In genomic region chr2:178455947-178456346, GRCh38 we compare ENCODE assay signal across 22 cellular contexts.
"Had no signal": no experiment of that assay in that cellular context is flagged by ENCODE, and none has a peak within 500 bp of the region (broad histone marks: within the 10 kb centered on the region; RNA-seq: fewer than 3 reads in every experiment).

No MANE protein-coding gene starts in this region.

- H3K36me3 ChIP-seq: colonic mucosa, esophagus squamous epithelium, heart right ventricle, prostate gland had no signal

- H3K27ac ChIP-seq: colonic mucosa, dorsolateral prefrontal cortex, esophagus squamous epithelium, heart right ventricle, prostate gland, VCaP had no signal

- H3K4me1 ChIP-seq: colonic mucosa, prostate gland had no signal

- ATAC-seq: activated CD4-positive, CD25-positive, alpha-beta regulatory T cell treated with anti-CD3 and anti-CD28 coated beads, Interleukin-2, amount 50 U/mL, for 24 hours; activated CD8-positive, alpha-beta memory T cell treated with anti-CD3 and anti-CD28 coated beads, Interleukin-2, amount 10 ng/mL, durations not matched to agents 7 days and 5 days; activated CD8-positive, alpha-beta T cell treated with anti-CD3 and anti-CD28 coated beads for 36 hours; effector memory CD8-positive, alpha-beta T cell; heart right ventricle; left cardiac atrium; mucosa of descending colon; naive thymus-derived CD4-positive, alpha-beta T cell; stimulated activated naive CD8-positive, alpha-beta T cell treated with anti-CD3 and anti-CD28 coated beads, Interleukin-15, Interleukin-2, amounts not matched to agents 100 U/mL and 50 U/mL, for 24 hours had no signal

- H3K4me3 ChIP-seq: colonic mucosa, dorsolateral prefrontal cortex, esophagus squamous epithelium, heart right ventricle, mucosa of descending colon, prostate gland had no signal

- H3K9me3 ChIP-seq: colonic mucosa, esophagus squamous epithelium, heart right ventricle, mucosa of descending colon, prostate gland had no signal

- DNase-seq: activated CD4-positive, alpha-beta T cell treated with anti-CD3 and anti-CD28 coated beads, Interleukin-2, amount 10 ng/mL, durations not matched to agents 24 days and 14 days; activated CD8-positive, alpha-beta memory T cell treated with anti-CD3 and anti-CD28 coated beads, Interleukin-2, amount 10 ng/mL, durations not matched to agents 7 days and 5 days; activated CD8-positive, alpha-beta T cell treated with anti-CD3 and anti-CD28 coated beads for 36 hours; activated effector memory CD4-positive, alpha-beta T cell treated with anti-CD3 and anti-CD28 coated beads, Interleukin-2, amount 50 U/mL, for 16 hours; activated naive CD4-positive, alpha-beta T cell treated with anti-CD3 and anti-CD28 coated beads, Interleukin-2, amount 50 U/mL, for 16 hours; activated T-cell treated with anti-CD3 and anti-CD28 coated beads for 4 hours; anterior cingulate cortex; colonic mucosa; dorsolateral prefrontal cortex; effector memory CD8-positive, alpha-beta T cell; esophagus squamous epithelium; heart right ventricle; islet precursor cell; left cardiac atrium; mesendoderm; mucosa of descending colon; naive thymus-derived CD4-positive, alpha-beta T cell; stimulated activated CD4-positive, alpha-beta T cell treated with anti-CD3 and anti-CD28 coated beads, Interleukin-4, amount 100 ng/mL, for 4 hours; stimulated activated naive CD8-positive, alpha-beta T cell treated with anti-CD3 and anti-CD28 coated beads, Interleukin-15, Interleukin-2, amounts not matched to agents 100 U/mL and 50 U/mL, for 24 hours had no signal

- H3K27me3 ChIP-seq: colonic mucosa, dorsolateral prefrontal cortex, esophagus squamous epithelium, heart right ventricle had no signal
